In the genomic region with DNA sequence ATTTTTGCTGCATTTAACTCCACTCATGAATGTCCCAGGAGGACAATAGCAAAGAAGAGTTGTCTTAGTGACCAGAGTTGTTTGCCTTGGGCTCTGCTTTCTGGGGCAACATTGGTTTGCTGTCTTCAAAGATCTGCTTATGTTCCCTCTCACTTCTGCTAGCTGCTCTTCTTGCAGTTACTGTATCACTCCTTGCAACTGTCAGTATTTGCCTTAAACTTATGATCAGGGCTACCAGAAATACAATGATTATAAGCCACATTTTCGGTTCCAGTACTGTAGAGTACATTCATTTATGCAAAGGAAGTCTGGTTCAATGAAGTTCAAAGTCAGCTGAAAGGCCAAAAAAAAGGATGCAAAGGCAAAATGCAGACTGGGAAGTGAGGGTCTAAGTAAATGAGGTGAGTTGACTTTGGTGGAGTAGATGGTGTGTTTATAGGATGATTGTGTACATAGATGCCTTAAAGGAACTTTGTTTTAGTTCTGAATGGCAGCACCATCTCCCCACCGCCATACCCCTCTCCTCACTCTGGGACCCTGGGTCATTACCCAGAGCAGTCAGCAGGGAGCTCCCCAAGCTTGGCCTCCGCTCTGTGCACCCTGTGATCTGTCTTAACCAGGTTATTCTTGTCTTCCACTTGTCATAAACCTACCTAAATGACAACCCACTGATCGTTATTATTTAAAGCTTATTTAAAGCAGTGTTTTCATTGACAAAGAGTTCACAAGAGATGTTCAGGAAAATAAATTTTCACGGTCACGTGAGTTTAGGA, we compare ENCODE assay signal across 8 cellular contexts.
DNase-seq lines count a peak whose midpoint lies in the region; ATAC-seq and TF ChIP-seq lines count a peak whose summit lies in the region.

No MANE protein-coding gene starts in this region.

- H3K14ac ChIP-seq in neuronal stem cell (ENCODE audit: low read length), result no peak overlapping the region

- no peak overlapping the region for H3K18ac ChIP-seq in neuronal stem cell (ENCODE audit: low read length)

- H2AFZ ChIP-seq in neuronal stem cell (ENCODE audit: low read length), result no peak overlapping the region

- no peak overlapping the region for H4K91ac ChIP-seq in neuronal stem cell (ENCODE audit: low read depth, low read length, poor library complexity)

- H3K4me1 ChIP-seq in neuronal stem cell (ENCODE audit: control insufficient read depth in 2 of 2, insufficient read depth in 1 of 2, low read depth in 1 of 2, low read length in 2 of 2), result no peaks in the 10 kb centered on the region

- H3K4me2 ChIP-seq in neuronal stem cell (ENCODE audit: insufficient read depth, low read length, poor library complexity, severe bottlenecking), result no peak overlapping the region

- no peak for DNase-seq in AG04450 (ENCODE audit: low read depth, low spot score)
- peak; percentile 17 for DNase-seq in central memory CD4-positive, alpha-beta T cell
- DNase-seq in NCI-H2227 (lab: John Stamatoyannopoulos, UW; ENCODE audit: unreplicated experiment), result no peak
- no peak for DNase-seq in KG1 (lab: John Stamatoyannopoulos, UW)
- no peak for DNase-seq in ACHN
- DNase-seq in neuronal stem cell (ENCODE audit: low spot score), result no peak

- CTCF ChIA-PET in AG04450 (lab: Charles Lee), result interaction anchor here (0.7 to 1.6 kb wide), 2 partner anchors 450 to 756 kb away, joined by 3 to 6 read pairs; no protein-coding TSS in a partner anchor

- no peak overlapping the region for H2AK5ac ChIP-seq in neuronal stem cell (ENCODE audit: low read depth, low read length)

- no peak overlapping the region for H3K4ac ChIP-seq in neuronal stem cell (ENCODE audit: low read length)

- no peak overlapping the region for H2BK15ac ChIP-seq in neuronal stem cell (ENCODE audit: low read length)

- H2BK12ac ChIP-seq in neuronal stem cell (ENCODE audit: low read length), result no peak overlapping the region

- no CpG with 5 or more reads among the region's 6 CpGs for WGBS in neuronal stem cell (ENCODE audit: extremely low coverage in 2 of 2, insufficient read length in 2 of 2, insufficient replicate concordance in 1 of 2), 2 donors

- in situ Hi-C loops in ACHN (cut with HindIII; ENCODE audit: low pct_ligation_motif_present, low pct_unique_long_range_greater_than_20kb, low sequenced_read_pairs), result no loop called here

- H3K27me3 ChIP-seq in AG04450 (ENCODE audit: control insufficient read depth, insufficient read depth, low read length) (no peaks in the 10 kb centered on the region), neuronal stem cell (ENCODE audit: control insufficient read depth in 3 of 3, insufficient read depth in 3 of 3, low read depth in 1 of 3, low read length in 3 of 3) (no peaks in the 10 kb centered on the region)

- POLR2A ChIA-PET in AG04450 (lab: Yijun Ruan, JAX), result no interaction called here

- H3K9ac ChIP-seq in neuronal stem cell (ENCODE audit: low read depth, low read length, poor library complexity), result no peak overlapping the region

- peak; percentile 52 for TF ChIP-seq CTCF in AG04450 (IDR thresholded peaks at IDR 0.05; ENCODE audit: low read depth, low read length)

- H3K27ac ChIP-seq in AG04450 (ENCODE audit: low read depth, low read length), result no peak overlapping the region
- no peak overlapping the region for H3K27ac ChIP-seq in neuronal stem cell (replicated peaks; ENCODE audit: low read length)

- no peaks in the 10 kb centered on the region for H3K9me3 ChIP-seq in AG04450 (ENCODE audit: control insufficient read depth, insufficient read depth, low read length)
- H3K9me3 ChIP-seq in neuronal stem cell (replicated peaks in 1 of 2; ENCODE audit: control insufficient read depth in 2 of 2, insufficient read depth in 1 of 2, low read depth in 1 of 2, low read length in 2 of 2), result no peaks in the 10 kb centered on the region

- peak; percentile 89 for ATAC-seq in GM18867 (IDR thresholded peaks at IDR 0.05; ENCODE audit: unreplicated experiment)
- ATAC-seq in HG03432 (IDR thresholded peaks at IDR 0.05; ENCODE audit: unreplicated experiment), result peak; percentile 72

- no peak overlapping the region for H4K8ac ChIP-seq in neuronal stem cell (ENCODE audit: low read depth, low read length)

- no peak overlapping the region for H2BK5ac ChIP-seq in neuronal stem cell (ENCODE audit: low read length)

- H3K4me3 ChIP-seq in AG04450 (ENCODE audit: low read depth, low read length), result no peak overlapping the region
- no peak overlapping the region for H3K4me3 ChIP-seq in neuronal stem cell (ENCODE audit: low read length in 2 of 2)

- H2BK120ac ChIP-seq in neuronal stem cell (ENCODE audit: low read depth, low read length), result no peak overlapping the region

- H3K23ac ChIP-seq in neuronal stem cell (ENCODE audit: low read depth, low read length, poor library complexity), result no peak overlapping the region

- H3K36me3 ChIP-seq in neuronal stem cell (replicated peaks in 1 of 2; ENCODE audit: control insufficient read depth in 2 of 2, insufficient read depth in 2 of 2, low read length in 2 of 2), result no peaks in the 10 kb centered on the region

- H3K79me1 ChIP-seq in neuronal stem cell (ENCODE audit: low read depth, low read length), result no peaks in the 10 kb centered on the region
